22 cellular contexts compared by ENCODE assay signal in genomic region chr17:80119271-80119791, GRCh38. TPM values are rescaled to one million over a fixed set of nuclear protein-coding genes. Genes with fewer than 3 reads are reported as not detected.
DNase-seq lines count a peak whose midpoint lies in the region; ATAC-seq and TF ChIP-seq lines count a peak whose summit lies in the region.
"Had no signal": no experiment of that assay in that cellular context is flagged by ENCODE, and none has a peak within 500 bp of the region (broad histone marks: within the 10 kb centered on the region; RNA-seq: fewer than 3 reads in every experiment).

No MANE protein-coding gene starts in this region.

- no peak overlapping the region for H3K4me3 ChIP-seq in BLaER1
- H3K4me3 ChIP-seq: GM23338, neural progenitor cell, prostate gland had no signal

- H3K4me1 Mint-ChIP-seq in Calu3 (ENCODE audit: low read depth, unreplicated experiment): no peaks in the 10 kb centered on the region
- H3K4me1 Mint-ChIP-seq: CD4-positive, alpha-beta memory T cell; T-cell had no signal

- H3K27me3 Mint-ChIP-seq in Calu3 (ENCODE audit: unreplicated experiment): no peaks in the 10 kb centered on the region
- H3K27me3 Mint-ChIP-seq: activated CD8-positive, alpha-beta T cell treated with anti-CD3 and anti-CD28 coated beads for 36 hours; CD4-positive, alpha-beta memory T cell had no signal

- H3K27me3 ChIP-seq in BLaER1: no peaks in the 10 kb centered on the region
- H3K27me3 ChIP-seq: neural progenitor cell had no signal

- CTCF ChIA-PET in Calu3 (lab: Charles Lee): interaction anchor here (0.6 kb wide), 1 partner anchor 119 kb away, joined by 3 read pairs; no protein-coding TSS in a partner anchor

- BruUV-seq in Calu3 (replicated peaks; lab: Mats Ljungman, UMichigan): TSS peak; percentile 90

- H3K27ac ChIP-seq in BLaER1: no peak overlapping the region
- H3K27ac ChIP-seq: neural progenitor cell, prostate gland had no signal

- ATAC-seq in GM21423 (IDR thresholded peaks at IDR 0.05; ENCODE audit: unreplicated experiment) (no peak), GM21825 (IDR thresholded peaks at IDR 0.05; ENCODE audit: unreplicated experiment) (no peak)
- ATAC-seq: activated CD4-positive, CD25-positive, alpha-beta regulatory T cell treated with anti-CD3 and anti-CD28 coated beads, Interleukin-2, amount 50 U/mL, for 24 hours; activated CD8-positive, alpha-beta T cell treated with anti-CD3 and anti-CD28 coated beads for 36 hours; GM23338; T-cell had no signal

- peaks cover 4% of the 10 kb centered on the region; the same call in 1 of the 2 replicates for H3K36me3 ChIP-seq in BLaER1
- H3K36me3 ChIP-seq: neural progenitor cell, prostate gland had no signal

- no peaks in the 10 kb centered on the region for H3K9me3 Mint-ChIP-seq in Calu3 (ENCODE audit: low read depth, unreplicated experiment)
- H3K9me3 Mint-ChIP-seq: GM23338 had no signal

- peaks cover under 1% of the 10 kb centered on the region for H3K36me3 Mint-ChIP-seq in Calu3 (ENCODE audit: insufficient read depth, unreplicated experiment)
- H3K36me3 Mint-ChIP-seq: CD4-positive, alpha-beta memory T cell; T-cell had no signal

- no peak overlapping the region for H3K27ac Mint-ChIP-seq in Calu3 (ENCODE audit: unreplicated experiment)
- H3K27ac Mint-ChIP-seq: activated CD8-positive, alpha-beta T cell treated with anti-CD3 and anti-CD28 coated beads for 36 hours; CD4-positive, alpha-beta memory T cell; GM23338; neural progenitor cell; T-cell had no signal

- H3K4me1 ChIP-seq in BLaER1: peaks cover 18% of the 10 kb centered on the region
- H3K4me1 ChIP-seq: prostate gland had no signal

- peak overlapping the region; percentile 51 for H3K4me2 ChIP-seq in BLaER1
- H3K4me2 ChIP-seq: GM23338, neural progenitor cell had no signal

- no peak overlapping the region for H3K4me3 Mint-ChIP-seq in Calu3 (ENCODE audit: low read depth, unreplicated experiment)
- H3K4me3 Mint-ChIP-seq: activated CD8-positive, alpha-beta T cell treated with anti-CD3 and anti-CD28 coated beads for 36 hours; CD4-positive, alpha-beta memory T cell; GM23338; neural progenitor cell; T-cell had no signal

- no peak for DNase-seq in Calu3
- peak; percentile 71 for DNase-seq in NCI-H69 (lab: John Stamatoyannopoulos, UW)
- DNase-seq in hepatic stellate cell (ENCODE audit: low spot score): peak; percentile 4
- no peak for DNase-seq in activated T-cell treated with anti-CD3 and anti-CD28 coated beads, Interleukin-2, amount 50 U/mL, for 1 hour
- no peak for DNase-seq in activated naive CD4-positive, alpha-beta T cell treated with anti-CD3 and anti-CD28 coated beads, Interleukin-2, amount 50 U/mL, for 16 hours
- DNase-seq: activated CD8-positive, alpha-beta T cell treated with anti-CD3 and anti-CD28 coated beads for 36 hours; activated naive CD4-positive, alpha-beta T cell treated with Interleukin-2 at 50 U/mL for 16 hours; amygdala; CD4-positive, alpha-beta memory T cell; DMS53; GDM1; OCI-M1; SHP77 treated with DMSO at 0.1 percent for 48 hours; T-cell had no signal

- H3K9ac ChIP-seq in BLaER1: no peak overlapping the region
- H3K9ac ChIP-seq: neural progenitor cell had no signal

- H3K9me3 ChIP-seq in BLaER1: peaks cover 10% of the 10 kb centered on the region
- H3K9me3 ChIP-seq: prostate gland had no signal

- no peak for TF ChIP-seq CTCF in Calu3 (IDR thresholded peaks at IDR 0.05; ENCODE audit: unreplicated experiment)

- H4K20me1 ChIP-seq in BLaER1: no peaks in the 10 kb centered on the region

- intact Hi-C loops in Calu3 (cut with micrococcal nuclease; ENCODE audit: unreplicated experiment): no loop called here

RNA-seq across cellular contexts. Expression of gene GAA, which starts 17.9 kb away (rescaled TPM):
- 73.1 and 82.4 TPM in 2 replicates for total RNA-seq in Calu3 (2022)

RNA-seq across cellular contexts. Expression of gene EIF4A3, which starts 27.6 kb away (rescaled TPM):
- total RNA-seq in Calu3 (2022): 124 and 125 TPM in 2 replicates

RNA-seq across cellular contexts. Expression of gene CARD14, which starts 50.5 kb away (rescaled TPM):
- 5.9 and 7.4 TPM in 2 replicates for total RNA-seq in Calu3 (2022)
- total RNA-seq: LHCN-M2 had no signal

Comparison
In these comparisons a context has a peak if more than half of its experiments do, and no peak if none do; other contexts are left out.
1. DNase-seq: peak in NCI-H69 (single experiment) and hepatic stellate cell (single experiment); none in Calu3 (single experiment), activated T-cell treated with anti-CD3 and anti-CD28 coated beads, Interleukin-2, amount 50 U/mL, for 1 hour (single experiment) and activated naive CD4-positive, alpha-beta T cell treated with anti-CD3 and anti-CD28 coated beads, Interleukin-2, amount 50 U/mL, for 16 hours (single experiment).